ENCODE assay signal across 25 cellular contexts in the genomic region with DNA sequence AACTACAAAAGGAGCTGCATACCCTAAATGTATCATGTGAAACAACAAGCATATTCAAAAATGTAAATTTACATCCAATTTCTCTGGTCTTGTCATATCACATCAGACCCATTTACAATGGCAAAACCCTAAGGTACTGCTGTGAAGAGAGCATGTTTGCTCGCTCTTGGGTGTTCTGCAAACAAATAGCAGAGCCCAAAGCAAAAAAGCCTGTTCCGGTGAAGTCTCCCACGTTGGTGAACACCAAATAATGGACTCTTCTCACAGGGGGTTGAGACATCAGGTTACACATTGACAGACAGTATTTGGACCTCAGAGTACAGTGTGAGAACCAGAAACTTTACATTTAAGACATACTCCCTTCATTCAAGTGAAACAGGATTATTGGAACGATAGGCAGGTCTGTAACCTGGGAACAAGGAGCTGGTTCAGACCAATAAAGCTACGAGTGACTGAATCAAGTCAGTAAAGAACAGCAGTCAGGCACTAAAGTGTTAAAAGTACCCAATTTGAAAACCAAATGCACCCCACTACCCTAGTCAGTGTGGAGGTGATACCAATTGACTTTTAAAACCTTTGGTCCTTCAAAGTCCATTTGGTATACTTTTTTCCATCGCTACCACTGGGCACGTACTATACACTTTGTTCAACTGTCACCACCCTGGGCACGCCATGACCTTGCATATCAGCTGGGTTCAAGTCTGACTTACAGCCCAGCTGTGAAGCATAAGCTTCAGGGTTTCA. TPM values are rescaled to one million over a fixed set of nuclear protein-coding genes. Genes with fewer than 3 reads are reported as not detected.
DNase-seq lines count a peak whose midpoint lies in the region; ATAC-seq, FAIRE-seq and TF ChIP-seq lines count a peak whose summit lies in the region.
"Had no signal": no experiment of that assay in that cellular context is flagged by ENCODE, and none has a peak within 500 bp of the region (broad histone marks: within the 10 kb centered on the region; RNA-seq: fewer than 3 reads in every experiment).

No MANE protein-coding gene starts in this region.

- FAIRE-seq in A549 (lab: Jason Lieb, UNC) (no peak), K562 (lab: Jason Lieb, UNC) (no peak)
- FAIRE-seq: G401.6 had no signal

- intact Hi-C loops in IMR-90 (cut with micrococcal nuclease): no loop called here
- intact Hi-C loops in K562 (cut with micrococcal nuclease): no loop called here
- intact Hi-C loops in right lobe of liver (cut with DNase I): no loop called here

- H3K9ac ChIP-seq in IMR-90 (ENCODE audit: low read depth, low read length) (no peak overlapping the region), K562 (ENCODE audit: insufficient read depth in 1 of 2, low read depth in 2 of 2, low read length in 2 of 2) (no peak overlapping the region)
- H3K9ac ChIP-seq: SK-N-SH had no signal

- no peak for ATAC-seq in A549
- no peak for ATAC-seq in IMR-90 (ENCODE audit: low read depth)
- no peak for ATAC-seq in K562
- ATAC-seq in right lobe of liver: peak; percentile 53 to 72 (median 58)
- ATAC-seq: Panc1 had no signal

- H2BK20ac ChIP-seq in IMR-90 (ENCODE audit: low read depth, low read length): no peak overlapping the region

- no peak overlapping the region for H2AK9ac ChIP-seq in IMR-90 (replicated peaks; ENCODE audit: low read depth, low read length, poor library complexity)

- no peak for TF ChIP-seq RAD21 in A549 (conservative IDR thresholded peaks at IDR 0.05 in 1 of 2, IDR thresholded peaks at IDR 0.05 in 1 of 2)
- TF ChIP-seq RAD21 in IMR-90 (IDR thresholded peaks at IDR 0.05; ENCODE audit: low read length): no peak
- no peak for TF ChIP-seq RAD21 in K562 (CRISPR knock-in tag; conservative IDR thresholded peaks at IDR 0.05 in 1 of 2, IDR thresholded peaks at IDR 0.05 in 1 of 2)

- no peak for TF ChIP-seq POLR2A in A549 (IDR thresholded peaks at IDR 0.05; ENCODE audit: low read length)
- no peak for TF ChIP-seq POLR2A in IMR-90 (IDR thresholded peaks at IDR 0.05; ENCODE audit: low read depth, low read length)
- TF ChIP-seq POLR2A in K562 (conservative IDR thresholded peaks at IDR 0.05): no peak; the same call in 1 of the 2 replicates
- peak; percentile 15 for TF ChIP-seq POLR2A in right lobe of liver (IDR thresholded peaks at IDR 0.05)

- no peak for DNase-seq in A549 (ENCODE audit: low read depth in 1 of 2, low spot score in 1 of 2)
- DNase-seq in IMR-90: no peak
- no peak for DNase-seq in K562 (ENCODE audit: extremely low read depth in 1 of 4, low spot score in 3 of 4)
- DNase-seq in right lobe of liver: peak in 2 of 3 donors; percentile 62 to 64
- DNase-seq in activated naive CD4-positive, alpha-beta T cell (lab: John Stamatoyannopoulos, UW): no peak
- no peak for DNase-seq in ACHN
- DNase-seq in hypothalamus (lab: John Stamatoyannopoulos, UW): no peak
- DNase-seq: AML-193; CD4-positive, alpha-beta memory T cell; COR-L47; GOT3; Kasumi-1; NCI-H1092 treated with DMSO at 0.1 percent for 48 hours; NCI-H1436 treated with DMSO at 0.1 percent for 48 hours; NCI-H1930; NCI-H2107; NCI-H446 treated with DMSO at 0.1 percent for 48 hours; NCI-H82; SK-N-SH; SW 1271 had no signal

- no peak overlapping the region for H3K14ac ChIP-seq in IMR-90 (replicated peaks; ENCODE audit: low read depth, low read length)

- H3K23ac ChIP-seq in IMR-90 (ENCODE audit: low read depth, low read length): no peak overlapping the region

- WGBS in A549 (ENCODE audit: missing lambda C conversion rate): 79% methylated on average over 8 of the region's 8 CpGs
- WGBS in IMR-90 (ENCODE audit: extremely low coverage in 2 of 2, insufficient read length in 1 of 2), 2 experiments: 73% methylated on average over 5 of the region's 8 CpGs; no CpG with 5 or more reads in 1 of the 2 experiments
- WGBS in K562 (ENCODE audit: insufficient coverage, low coverage, missing lambda C conversion rate): 80% methylated on average over 8 of the region's 8 CpGs
- WGBS in right lobe of liver (ENCODE audit: insufficient coverage, low coverage, low lambda C conversion rate, missing lambda C conversion rate): 34% methylated on average over 8 of the region's 8 CpGs

- H3K4me2 ChIP-seq in A549 (peak overlapping the region; percentile 15; the same call in 2 of the 3 replicates), IMR-90 (ENCODE audit: low read depth, low read length) (no peak overlapping the region), K562 (ENCODE audit: insufficient read depth, low read length) (no peak overlapping the region)
- H3K4me2 ChIP-seq: BLaER1 treated with 17β-estradiol and CSF1 and Interleukin-3, amounts not matched to agents 10 nM and 100 nM; SK-N-SH had no signal

- H3K18ac ChIP-seq in IMR-90 (ENCODE audit: low read depth, low read length): no peak overlapping the region

- H3K79me1 ChIP-seq in IMR-90 (ENCODE audit: low read depth in 1 of 2, low read length in 2 of 2): peaks cover 16 to 36% of the 10 kb centered on the region in 2 experiments

- peaks cover 29% of the 10 kb centered on the region; the same call in 2 of the 3 replicates for H3K4me1 ChIP-seq in A549
- peaks cover 11% of the 10 kb centered on the region for H3K4me1 ChIP-seq in IMR-90 (ENCODE audit: control insufficient read depth, insufficient read depth, low read length)
- peaks cover 0 to 2% of the 10 kb centered on the region in 2 experiments; a peak in 1 of 5 replicates for H3K4me1 ChIP-seq in K562 (replicated peaks in 1 of 2; ENCODE audit: control insufficient read depth in 2 of 2, insufficient read depth in 2 of 2, low read length in 2 of 2)
- H3K4me1 ChIP-seq in right lobe of liver: peaks cover 0 to 45% (median 17%) of the 10 kb centered on the region in 4 donors
- H3K4me1 ChIP-seq: BLaER1 treated with 17β-estradiol and CSF1 and Interleukin-3, amounts not matched to agents 10 nM and 100 nM; HAP-1 had no signal

- H3K4ac ChIP-seq in IMR-90 (ENCODE audit: low read depth, low read length): no peak overlapping the region

- BruUV-seq in IMR-90 (replicated peaks; lab: Mats Ljungman, UMichigan): no TSS peak
- TSS peak; percentile 2 for BruUV-seq in K562 (replicated peaks; lab: Mats Ljungman, UMichigan)

- H2AK5ac ChIP-seq in IMR-90 (ENCODE audit: low read depth, low read length): no peak overlapping the region

- H4K91ac ChIP-seq in IMR-90 (ENCODE audit: insufficient read depth, low read depth, low read length): no peak overlapping the region

- H2AFZ ChIP-seq in IMR-90 (replicated peaks; ENCODE audit: low read length, poor library complexity): no peak overlapping the region
- no peak overlapping the region for H2AFZ ChIP-seq in K562 (ENCODE audit: low read depth, low read length)

- TF ChIP-seq EP300 in A549 (IDR thresholded peaks at IDR 0.05) (no peak), K562 (IDR thresholded peaks at IDR 0.05; ENCODE audit: low read length) (no peak)

- no peak overlapping the region for H2BK15ac ChIP-seq in IMR-90 (ENCODE audit: low read depth, low read length)

- H4K5ac ChIP-seq in IMR-90 (ENCODE audit: low read depth, low read length): no peak overlapping the region; the same call in 1 of the 2 replicates

- H3K27ac ChIP-seq in A549 (no peak overlapping the region), IMR-90 (ENCODE audit: insufficient read depth, low read length) (peak overlapping the region; percentile 43; the same call in 1 of the 2 replicates), K562 (ENCODE audit: extremely low read depth, low read depth, low read length) (no peak overlapping the region), right lobe of liver (peak overlapping the region in 2 of 3 donors; percentile 60 to 79)
- H3K27ac ChIP-seq: BLaER1 treated with 17β-estradiol and CSF1 and Interleukin-3, amounts not matched to agents 10 nM and 100 nM; HL-60 had no signal

- H3K27me3 ChIP-seq in IMR-90 (ENCODE audit: control insufficient read depth, insufficient read depth, low read length): no peaks in the 10 kb centered on the region
- no peaks in the 10 kb centered on the region for H3K27me3 ChIP-seq in K562 (ENCODE audit: control insufficient read depth in 2 of 2, insufficient read depth in 2 of 2, low read length in 2 of 2)
- no peaks in the 10 kb centered on the region for H3K27me3 ChIP-seq in right lobe of liver
- H3K27me3 ChIP-seq: BLaER1 treated with 17β-estradiol and CSF1 and Interleukin-3, amounts not matched to agents 10 nM and 100 nM had no signal

- TF ChIP-seq CTCF in A549 (IDR thresholded peaks at IDR 0.05): no peak
- TF ChIP-seq CTCF in IMR-90 (conservative IDR thresholded peaks at IDR 0.05; ENCODE audit: low read depth, low read length): no peak
- TF ChIP-seq CTCF in K562 (IDR thresholded peaks at IDR 0.05 in 2 of 3, conservative IDR thresholded peaks at IDR 0.05 in 1 of 3; ENCODE audit: insufficient read depth in 2 of 3, low read depth in 1 of 3, low read length in 3 of 3): no peak
- no peak for TF ChIP-seq CTCF in right lobe of liver (IDR thresholded peaks at IDR 0.05)

- POLR2A ChIA-PET in A549 (lab: Yijun Ruan, JAX) (no interaction called here), IMR-90 (lab: Charles Lee; ENCODE audit: unreplicated experiment) (no interaction called here), K562 (lab: Yijun Ruan, JAX) (interaction anchor here (0.7 to 5.2 kb wide), 2 partner anchors 23 to 42 kb away, joined by 4 to 46 read pairs; a partner anchor contains a TSS)

- H2BK5ac ChIP-seq in IMR-90 (ENCODE audit: low read depth, low read length, poor library complexity, severe bottlenecking): no peak overlapping the region

- H3K9me1 ChIP-seq in IMR-90 (ENCODE audit: insufficient read depth, low read length) (no peaks in the 10 kb centered on the region; the same call in 1 of the 2 replicates), K562 (ENCODE audit: control insufficient read depth, insufficient read depth, low read length) (no peaks in the 10 kb centered on the region)

- H4K20me1 ChIP-seq in IMR-90 (ENCODE audit: insufficient read depth, low read length) (peaks cover 26% of the 10 kb centered on the region), K562 (replicated peaks; ENCODE audit: control insufficient read depth, insufficient read depth, low read length) (no peaks in the 10 kb centered on the region; the same call in 1 of the 2 replicates)

- H2BK120ac ChIP-seq in IMR-90 (ENCODE audit: low read depth, low read length): no peak overlapping the region

- dilution Hi-C loops in IMR-90 (cut with HindIII; ENCODE audit: low sequenced_read_pairs, unreplicated experiment): no loop called here

- CTCF ChIA-PET in A549 (lab: Yijun Ruan, JAX) (interaction anchor here (1.4 to 15.2 kb wide), 2 partner anchors 45 to 58 kb away, joined by 5 to 199 read pairs; a partner anchor contains a TSS), IMR-90 (lab: Yijun Ruan, JAX) (no interaction called here), K562 (lab: Yijun Ruan, JAX; ENCODE audit: low intra/inter-chr PET ratio) (interaction anchor here (0.7 to 1.1 kb wide), 2 partner anchors 43 to 57 kb away, joined by 3 read pairs; no protein-coding TSS in a partner anchor)

- H3K56ac ChIP-seq in IMR-90 (ENCODE audit: extremely low read depth, insufficient read depth, low read length): no peak overlapping the region

- H3K9me3 ChIP-seq in A549: no peaks in the 10 kb centered on the region
- H3K9me3 ChIP-seq in IMR-90 (ENCODE audit: control insufficient read depth, insufficient read depth, low read length): no peaks in the 10 kb centered on the region
- no peaks in the 10 kb centered on the region for H3K9me3 ChIP-seq in K562 (replicated peaks; ENCODE audit: control insufficient read depth, insufficient read depth, low read depth, low read length)
- H3K9me3 ChIP-seq in right lobe of liver: no peaks in the 10 kb centered on the region
- H3K9me3 ChIP-seq: BLaER1 treated with 17β-estradiol and CSF1 and Interleukin-3, amounts not matched to agents 10 nM and 100 nM; HAP-1; SK-N-SH had no signal

- H3K79me2 ChIP-seq in K562 (ENCODE audit: control insufficient read depth, insufficient read depth, low read length): no peaks in the 10 kb centered on the region

- no peak overlapping the region for H4K8ac ChIP-seq in IMR-90 (ENCODE audit: low read depth in 2 of 2, low read length in 2 of 2)

- H3K36me3 ChIP-seq in IMR-90 (ENCODE audit: control insufficient read depth, insufficient read depth, low read length) (peaks cover 25% of the 10 kb centered on the region), K562 (ENCODE audit: control insufficient read depth, insufficient read depth, low read length) (peaks cover 55% of the 10 kb centered on the region), right lobe of liver (peaks cover 0 to 24% (median 4%) of the 10 kb centered on the region in 4 donors)

- no peak overlapping the region for H3K4me3 ChIP-seq in A549
- H3K4me3 ChIP-seq in IMR-90 (ENCODE audit: insufficient read depth, low read depth, low read length): no peak overlapping the region
- H3K4me3 ChIP-seq in K562: no peak overlapping the region
- H3K4me3 ChIP-seq in right lobe of liver: no peak overlapping the region
- H3K4me3 ChIP-seq: BLaER1 treated with 17β-estradiol and CSF1 and Interleukin-3, amounts not matched to agents 10 nM and 100 nM; HAP-1 had no signal

- in situ Hi-C loops in IMR-90 (cut with MboI; ENCODE audit: low sequenced_read_pairs): no loop called here
- in situ Hi-C loops in K562 (cut with MboI): no loop called here
- in situ Hi-C loops in ACHN (cut with HindIII; ENCODE audit: low pct_ligation_motif_present, low pct_unique_long_range_greater_than_20kb, low sequenced_read_pairs): no loop called here

RNA-seq across cellular contexts. Expression of a gene that starts 36.5 kb away (rescaled TPM):
- polyA plus RNA-seq in A549 (2011; rRNA removed): 140 and 161 TPM in 2 replicates
- 39.7 and 44.0 TPM in 2 replicates for polyA plus RNA-seq in A549 (2012; cell fraction: cytosol; rRNA removed)
- polyA plus RNA-seq in A549 (2012; cell fraction: nucleus; rRNA removed): 18.3 and 23.4 TPM in 2 replicates
- 118 to 131 TPM (median 119 TPM) in 3 replicates for polyA plus RNA-seq in A549 (2017; fragmentation: RNase III; extraction: RNeasy Plus Mini Kit Qiagen cat#74134 plus additional on column Dnase treatment)
- polyA minus RNA-seq in A549 (2011; rRNA and poly(A)+ RNA removed): 79.1 and 79.8 TPM in 2 replicates
- total RNA-seq in IMR-90 (2012; rRNA removed): 126 and 144 TPM in 2 replicates
- polyA plus RNA-seq in IMR-90 (2012; rRNA removed): 45.4 and 53.2 TPM in 2 replicates
- polyA plus RNA-seq in IMR-90 (2012; cell fraction: cytosol; rRNA removed): 12.4 and 13.0 TPM in 2 replicates
- polyA plus RNA-seq in IMR-90 (2012; cell fraction: nucleus; rRNA removed; ENCODE audit: low replicate concordance): 9.0 and 49.9 TPM in 2 replicates
- total RNA-seq in K562 (2011; cell fraction: chromatin; rRNA removed; ENCODE audit: low replicate concordance): 43.7 and 83.9 TPM in 2 replicates
- 26.2 and 27.1 TPM in 2 replicates for total RNA-seq in K562 (2011; cell fraction: nucleolus; rRNA removed)
- 53.3 and 65.5 TPM in 2 replicates for total RNA-seq in K562 (2011; cell fraction: nucleoplasm; rRNA removed)
- total RNA-seq in K562 (2014; rRNA removed): 149 and 157 TPM in 2 replicates
- 190 and 225 TPM in 2 replicates for total RNA-seq in K562 (2014; rRNA removed; fragmentation: Illumina TruSeq; extraction: Trizol)
- total RNA-seq in K562 (2015; rRNA removed; fragmentation: Illumina TruSeq; extraction: Trizol): 146 and 159 TPM in 2 replicates
- total RNA-seq in K562 (2021): 189 and 209 TPM in 2 replicates
- 113 and 179 TPM in 2 replicates for polyA plus RNA-seq in K562 (2011; rRNA removed)
- 43.2 and 61.7 TPM in 2 replicates for polyA plus RNA-seq in K562 (2011; cell fraction: cytosol; rRNA removed)
- polyA plus RNA-seq in K562 (2011; cell fraction: nucleus; rRNA removed): 33.0 and 41.2 TPM in 2 replicates
- 93.8 and 122 TPM in 2 replicates for polyA plus RNA-seq in K562 (2012)
- 162 and 198 TPM in 2 replicates for polyA plus RNA-seq in K562 (2014; fragmentation: Illumina TruSeq; extraction: Trizol)
- 10 to 100 TPM; 53.7 to 57.3 TPM for polyA plus RNA-seq in K562 (2014; fragmentation: Nextera tagmentation; extraction: Ambion mirVana)
- 137 and 164 TPM in 2 replicates for polyA plus RNA-seq in K562 (2014; rRNA removed)
- polyA minus RNA-seq in K562 (2011; rRNA and poly(A)+ RNA removed): 249 and 254 TPM in 2 replicates
- polyA minus RNA-seq in K562 (2011; cell fraction: cytosol; rRNA and poly(A)+ RNA removed): 67.7 and 94.2 TPM in 2 replicates
- 25.3 and 40.0 TPM in 2 replicates for polyA minus RNA-seq in K562 (2011; cell fraction: nucleus; rRNA and poly(A)+ RNA removed)
- total RNA-seq in right lobe of liver: 10 to 100 TPM; 29.5 to 52.1 (median 39.4) TPM

RNA-seq across cellular contexts. Expression of a gene that starts 41.3 kb away (rescaled TPM):
- polyA plus RNA-seq in A549 (2011; rRNA removed) (49.3 and 63.5 TPM in 2 replicates), A549 (2017; fragmentation: RNase III; extraction: RNeasy Plus Mini Kit Qiagen cat#74134 plus additional on column Dnase treatment) (0.45 to 0.59 TPM (median 0.49 TPM) in 3 replicates), IMR-90 (2012; rRNA removed) (104 and 180 TPM in 2 replicates), K562 (2011; rRNA removed) (9.0 and 12.2 TPM in 2 replicates), K562 (2014; fragmentation: Illumina TruSeq; extraction: Trizol) (78.6 and 132 TPM in 2 replicates), K562 (2014; fragmentation: Nextera tagmentation; extraction: Ambion mirVana) (10 to 100 TPM; 21.5 to 43.6 TPM), K562 (2014; rRNA removed) (54.7 and 102 TPM in 2 replicates)
- 40.6 and 61.3 TPM in 2 replicates for polyA plus RNA-seq in A549 (2012; cell fraction: cytosol; rRNA removed)
- 93.6 and 109 TPM in 2 replicates for polyA plus RNA-seq in A549 (2012; cell fraction: nucleus; rRNA removed)
- polyA minus RNA-seq in A549 (2011; rRNA and poly(A)+ RNA removed): 19.7 and 32.3 TPM in 2 replicates
- total RNA-seq in IMR-90 (2012; rRNA removed) (2.9 and 5.8 TPM in 2 replicates), K562 (2014; rRNA removed) (10.1 and 32.7 TPM in 2 replicates), K562 (2014; rRNA removed; fragmentation: Illumina TruSeq; extraction: Trizol) (12.0 and 19.7 TPM in 2 replicates), K562 (2015; rRNA removed; fragmentation: Illumina TruSeq; extraction: Trizol) (1.3 and 1.7 TPM in 2 replicates), K562 (2021) (77.0 and 135 TPM in 2 replicates), right lobe of liver (10 to 100 TPM in 5 of 6 experiments, 1 to 10 TPM in 1; 6.6 to 72.9 (median 16.6) TPM)
- polyA plus RNA-seq in IMR-90 (2012; cell fraction: cytosol; rRNA removed): 91.6 and 286 TPM in 2 replicates
- 363 and 477 TPM in 2 replicates for polyA plus RNA-seq in IMR-90 (2012; cell fraction: nucleus; rRNA removed; ENCODE audit: low replicate concordance)
- 105 and 112 TPM in 2 replicates for total RNA-seq in K562 (2011; cell fraction: chromatin; rRNA removed; ENCODE audit: low replicate concordance)
- total RNA-seq in K562 (2011; cell fraction: nucleolus; rRNA removed): 51.7 and 57.5 TPM in 2 replicates
- 70.1 and 77.6 TPM in 2 replicates for total RNA-seq in K562 (2011; cell fraction: nucleoplasm; rRNA removed)
- 10.0 and 22.8 TPM in 2 replicates for polyA plus RNA-seq in K562 (2011; cell fraction: cytosol; rRNA removed)
- polyA plus RNA-seq in K562 (2011; cell fraction: nucleus; rRNA removed): 25.0 and 99.0 TPM in 2 replicates
- 195 and 197 TPM in 2 replicates for polyA plus RNA-seq in K562 (2012)
- polyA minus RNA-seq in K562 (2011; rRNA and poly(A)+ RNA removed): 8.4 and 15.0 TPM in 2 replicates
- polyA minus RNA-seq in K562 (2011; cell fraction: cytosol; rRNA and poly(A)+ RNA removed): 36.2 and 53.5 TPM in 2 replicates
- 13.7 and 30.8 TPM in 2 replicates for polyA minus RNA-seq in K562 (2011; cell fraction: nucleus; rRNA and poly(A)+ RNA removed)

Comparison
In these comparisons a context has a peak if more than half of its experiments do, and no peak if none do; other contexts are left out.
1. ATAC-seq: peak in right lobe of liver (4 of 4); none in A549 (0 of 2), IMR-90 (single experiment) and K562 (single experiment).
2. DNase-seq: peak in right lobe of liver (2 of 3); none in A549 (0 of 2), IMR-90 (single experiment), K562 (0 of 4), activated naive CD4-positive, alpha-beta T cell (0 of 4), ACHN (single experiment) and hypothalamus (0 of 51).
3. H3K27ac ChIP-seq: peak in IMR-90 (single experiment) and right lobe of liver (2 of 3); none in A549 (0 of 2) and K562 (single experiment).